In genomic region chr17:44375196-44376017, GRCh38 we compare ENCODE assay signal across 20 cellular contexts. TPM values are rescaled to one million over a fixed set of nuclear protein-coding genes. Genes with fewer than 3 reads are reported as not detected.
DNase-seq lines count a peak whose midpoint lies in the region; ATAC-seq, FAIRE-seq and TF ChIP-seq lines count a peak whose summit lies in the region.
"Had no signal": no experiment of that assay in that cellular context is flagged by ENCODE, and none has a peak within 500 bp of the region (broad histone marks: within the 10 kb centered on the region; RNA-seq: fewer than 3 reads in every experiment).

No MANE protein-coding gene starts in this region.

- WGBS in IMR-90 (ENCODE audit: extremely low coverage in 2 of 2, insufficient read length in 1 of 2), 2 experiments = 33% methylated on average over 6 of the region's 22 CpGs; no CpG with 5 or more reads in 1 of the 2 experiments
- 21% methylated on average over 19 of the region's 22 CpGs for WGBS in HepG2 (ENCODE audit: low lambda C conversion rate)

- H3K4me3 Mint-ChIP-seq in Calu3 (ENCODE audit: low read depth, unreplicated experiment) (peak overlapping the region; percentile 17), Caco-2 (ENCODE audit: unreplicated experiment) (no peak overlapping the region)
- H3K4me3 Mint-ChIP-seq: activated CD4-positive, alpha-beta T cell treated with anti-CD3 and anti-CD28 coated beads, Interleukin-2, amount 10 ng/mL, durations not matched to agents 24 days and 14 days; activated naive CD4-positive, alpha-beta T cell treated with anti-CD3 and anti-CD28 coated beads, Interleukin-2, amount 10 ng/mL, durations not matched to agents 7 days and 5 days; CD8-positive, alpha-beta T cell; memory B cell; neural crest cell had no signal

- H3K79me2 ChIP-seq in HepG2 (ENCODE audit: insufficient read depth, low read length) = no peaks in the 10 kb centered on the region

- FAIRE-seq in HepG2 (lab: Jason Lieb, UNC) = no peak
- FAIRE-seq: TTC549 had no signal

- no peak overlapping the region for H4K91ac ChIP-seq in IMR-90 (ENCODE audit: insufficient read depth, low read depth, low read length)

- H3K27me3 Mint-ChIP-seq in Calu3 (ENCODE audit: unreplicated experiment) = peaks cover 49% of the 10 kb centered on the region
- H3K27me3 Mint-ChIP-seq in Caco-2 (ENCODE audit: insufficient read depth, unreplicated experiment) = peaks cover 4% of the 10 kb centered on the region

- 0 out of 2 replicates have a peak, but pooled peaks cover 5% of the 10 kb centered on the region for H3K9me1 ChIP-seq in IMR-90 (ENCODE audit: insufficient read depth, low read length)

- no peak overlapping the region for H2BK120ac ChIP-seq in IMR-90 (ENCODE audit: low read depth, low read length)

- intact Hi-C loops in Calu3 (cut with micrococcal nuclease; ENCODE audit: unreplicated experiment) = no loop called here
- intact Hi-C loops in IMR-90 (cut with micrococcal nuclease) = no loop called here
- intact Hi-C loops in Right ventricle myocardium superior (cut with DNase I) = no loop called here
- intact Hi-C loops in HepG2 (cut with micrococcal nuclease; ENCODE audit: unreplicated experiment) = no loop called here
- intact Hi-C loops in Caco-2 (cut with micrococcal nuclease; ENCODE audit: unreplicated experiment) = no loop called here

- H2AFZ ChIP-seq in IMR-90 (replicated peaks; ENCODE audit: low read length, poor library complexity) = peak overlapping the region; percentile 4
- no peak overlapping the region for H2AFZ ChIP-seq in HepG2 (ENCODE audit: low read length)

- H3K18ac ChIP-seq in IMR-90 (ENCODE audit: low read depth, low read length) = no peak overlapping the region

- H3K27ac Mint-ChIP-seq in Calu3 (ENCODE audit: unreplicated experiment) = no peak overlapping the region
- no peak overlapping the region for H3K27ac Mint-ChIP-seq in Caco-2 (ENCODE audit: unreplicated experiment)
- H3K27ac Mint-ChIP-seq: activated CD4-positive, alpha-beta T cell treated with anti-CD3 and anti-CD28 coated beads, Interleukin-2, amount 10 ng/mL, durations not matched to agents 24 days and 14 days; activated naive CD4-positive, alpha-beta T cell treated with anti-CD3 and anti-CD28 coated beads, Interleukin-2, amount 10 ng/mL, durations not matched to agents 7 days and 5 days; CD8-positive, alpha-beta T cell; memory B cell had no signal

- H4K20me1 ChIP-seq in IMR-90 (ENCODE audit: insufficient read depth, low read length) = no peaks in the 10 kb centered on the region
- H4K20me1 ChIP-seq in HepG2 (ENCODE audit: insufficient read depth, low read length) = no peaks in the 10 kb centered on the region; the same call in 1 of the 2 replicates

- TF ChIP-seq POLR2A in IMR-90 (IDR thresholded peaks at IDR 0.05; ENCODE audit: low read depth, low read length) (no peak), HepG2 (IDR thresholded peaks at IDR 0.05; ENCODE audit: insufficient read depth in 1 of 2, low read depth in 2 of 2, low read length in 2 of 2) (no peak)

- CTCF ChIA-PET in Calu3 (lab: Charles Lee) = interaction anchor here (0.6 to 1.4 kb wide), 2 partner anchors 12 to 13 kb away, joined by 4 to 6 read pairs; partner anchors contain the start of gene FAM171A2
- CTCF ChIA-PET in IMR-90 (lab: Yijun Ruan, JAX) = interaction anchor here (0.6 to 1.5 kb wide), 4 partner anchors 9 to 71 kb away, joined by 4 to 10 read pairs (median 5); partner anchors contain the start of gene FAM171A2
- CTCF ChIA-PET in HepG2 (lab: Yijun Ruan, JAX; ENCODE audit: low intra/inter-chr PET ratio, low total read pairs) = interaction anchor here (1.3 kb wide), 1 partner anchor 9 kb away, joined by 3 read pairs; no protein-coding TSS in a partner anchor
- CTCF ChIA-PET in Caco-2 (lab: Charles Lee) = interaction anchor here (0.8 to 1.3 kb wide), 4 partner anchors 10 to 19 kb away, joined by 3 to 11 read pairs (median 7); partner anchors contain the start of gene FAM171A2

- ATAC-seq in IMR-90 (ENCODE audit: low read depth) (no peak), Right ventricle myocardium superior (ENCODE audit: poor library complexity) (peak; percentile 21), HepG2 (peak; percentile 41), GM21528 (IDR thresholded peaks at IDR 0.05; ENCODE audit: low FRiP score, unreplicated experiment) (no peak), GM18520 (IDR thresholded peaks at IDR 0.05; ENCODE audit: unreplicated experiment) (no peak), GM21526 (IDR thresholded peaks at IDR 0.05; ENCODE audit: low FRiP score, unreplicated experiment) (no peak)
- ATAC-seq: CD8-positive, alpha-beta T cell had no signal

- no peak overlapping the region for H2AK5ac ChIP-seq in IMR-90 (ENCODE audit: low read depth, low read length)

- H3K9me3 ChIP-seq in IMR-90 (ENCODE audit: control insufficient read depth, insufficient read depth, low read length) = no peaks in the 10 kb centered on the region
- no peaks in the 10 kb centered on the region for H3K9me3 ChIP-seq in HepG2 (ENCODE audit: low read length)
- H3K9me3 ChIP-seq in Caco-2 = no peaks in the 10 kb centered on the region
- H3K9me3 ChIP-seq: colonic mucosa, right lobe of liver had no signal

- no peak overlapping the region for H3K4ac ChIP-seq in IMR-90 (ENCODE audit: low read depth, low read length)

- no peak overlapping the region for H2BK15ac ChIP-seq in IMR-90 (ENCODE audit: low read depth, low read length)

- H3K14ac ChIP-seq in IMR-90 (replicated peaks; ENCODE audit: low read depth, low read length) = no peak overlapping the region

- no peaks in the 10 kb centered on the region for H3K36me3 ChIP-seq in IMR-90 (ENCODE audit: control insufficient read depth, insufficient read depth, low read length)
- no peaks in the 10 kb centered on the region for H3K36me3 ChIP-seq in HepG2 (replicated peaks in 1 of 2; ENCODE audit: control insufficient read depth in 1 of 2, insufficient read depth in 2 of 2, low read length in 2 of 2)
- H3K36me3 ChIP-seq in Caco-2 (ENCODE audit: control insufficient read depth, insufficient read depth, low read length) = no peaks in the 10 kb centered on the region
- H3K36me3 ChIP-seq: colonic mucosa, right lobe of liver had no signal

- dilution Hi-C loops in IMR-90 (cut with HindIII; ENCODE audit: low sequenced_read_pairs, unreplicated experiment) = no loop called here

- H2BK20ac ChIP-seq in IMR-90 (ENCODE audit: low read depth, low read length) = no peak overlapping the region

- H3K4me3 ChIP-seq in IMR-90 (ENCODE audit: insufficient read depth, low read depth, low read length) (no peak overlapping the region), HepG2 (replicated peaks in 1 of 3; ENCODE audit: insufficient read depth in 1 of 3, low read depth in 2 of 3, low read length in 3 of 3) (peak overlapping the region; percentile 14 to 55 (median 27); a peak in 4 of 6 replicates), Caco-2 (ENCODE audit: low read depth, low read length) (no peak overlapping the region)
- H3K4me3 ChIP-seq: colonic mucosa, right lobe of liver had no signal

- no peak overlapping the region for H4K8ac ChIP-seq in IMR-90 (ENCODE audit: low read depth in 2 of 2, low read length in 2 of 2)

- H3K23ac ChIP-seq in IMR-90 (ENCODE audit: low read depth, low read length) = no peak overlapping the region

- TF ChIP-seq RAD21 in IMR-90 (IDR thresholded peaks at IDR 0.05; ENCODE audit: low read length) = no peak
- TF ChIP-seq RAD21 in HepG2 (CRISPR knock-in tag; IDR thresholded peaks at IDR 0.05) = no peak

- H3K56ac ChIP-seq in IMR-90 (ENCODE audit: extremely low read depth, insufficient read depth, low read length) = no peak overlapping the region

- POLR2A ChIA-PET in IMR-90 (lab: Charles Lee; ENCODE audit: unreplicated experiment) (no interaction called here), HepG2 (lab: Yijun Ruan, JAX) (interaction anchor here (0.8 to 2.8 kb wide), 5 partner anchors 10 to 128 kb away, joined by 3 to 12 read pairs (median 5); partner anchors contain the start of gene GPATCH8), Caco-2 (lab: Charles Lee) (no interaction called here)

- BruUV-seq in Calu3 (replicated peaks; lab: Mats Ljungman, UMichigan) (no TSS peak), IMR-90 (replicated peaks; lab: Mats Ljungman, UMichigan) (no TSS peak), HepG2 (replicated peaks; lab: Mats Ljungman, UMichigan) (no TSS peak), Caco-2 (replicated peaks; lab: Mats Ljungman, UMichigan) (no TSS peak)

- no peak overlapping the region for H2AK9ac ChIP-seq in IMR-90 (replicated peaks; ENCODE audit: low read depth, low read length, poor library complexity)

- H2BK5ac ChIP-seq in IMR-90 (ENCODE audit: low read depth, low read length, poor library complexity, severe bottlenecking) = no peak overlapping the region

- no peak overlapping the region for H4K5ac ChIP-seq in IMR-90 (ENCODE audit: low read depth, low read length)

- H3K9ac ChIP-seq in IMR-90 (ENCODE audit: low read depth, low read length) (no peak overlapping the region), HepG2 (ENCODE audit: insufficient read depth, low read depth, low read length) (no peak overlapping the region)
- H3K9ac ChIP-seq: KMS-11 had no signal

- H3K79me1 ChIP-seq in IMR-90 (ENCODE audit: low read depth in 1 of 2, low read length in 2 of 2) = no peaks in the 10 kb centered on the region

- H3K4me1 ChIP-seq in IMR-90 (ENCODE audit: control insufficient read depth, insufficient read depth, low read length) (peaks cover 2% of the 10 kb centered on the region; the same call in 1 of the 2 replicates), HepG2 (ENCODE audit: insufficient read depth, low read length) (peaks cover 58% of the 10 kb centered on the region), Caco-2 (no peaks in the 10 kb centered on the region)
- H3K4me1 ChIP-seq: colonic mucosa, right lobe of liver had no signal

- in situ Hi-C loops in IMR-90 (cut with MboI; ENCODE audit: low sequenced_read_pairs) = no loop called here
- in situ Hi-C loops in HepG2 (cut with HindIII; ENCODE audit: extremely low pct_ligation_motif_present, low pct_unique_long_range_greater_than_20kb) = no loop called here

- DNase-seq in Calu3 = no peak
- DNase-seq in IMR-90 = no peak
- DNase-seq in Right ventricle myocardium superior = no peak
- no peak for DNase-seq in HepG2 (ENCODE audit: low spot score)
- no peak for DNase-seq in Caco-2
- DNase-seq: CD8-positive, alpha-beta T cell; NCI-H1048; NCI-H2107 had no signal

- H3K4me1 Mint-ChIP-seq in Calu3 (ENCODE audit: low read depth, unreplicated experiment) = no peaks in the 10 kb centered on the region
- no peaks in the 10 kb centered on the region for H3K4me1 Mint-ChIP-seq in Caco-2 (ENCODE audit: low read depth, unreplicated experiment)
- H3K4me1 Mint-ChIP-seq: activated CD4-positive, alpha-beta T cell treated with anti-CD3 and anti-CD28 coated beads, Interleukin-2, amount 10 ng/mL, durations not matched to agents 24 days and 14 days; activated naive CD4-positive, alpha-beta T cell treated with anti-CD3 and anti-CD28 coated beads, Interleukin-2, amount 10 ng/mL, durations not matched to agents 7 days and 5 days; neural crest cell had no signal

- TF ChIP-seq EP300 in HepG2 (IDR thresholded peaks at IDR 0.05; ENCODE audit: low read depth in 2 of 2, low read length in 2 of 2) (no peak), HepG2 (CRISPR knock-in tag; IDR thresholded peaks at IDR 0.05; ENCODE audit: borderline replicate concordance) (no peak)

- H3K9me3 Mint-ChIP-seq in Calu3 (ENCODE audit: low read depth, unreplicated experiment) (no peaks in the 10 kb centered on the region), Caco-2 (ENCODE audit: unreplicated experiment) (no peaks in the 10 kb centered on the region)
- H3K9me3 Mint-ChIP-seq: activated CD4-positive, alpha-beta T cell treated with anti-CD3 and anti-CD28 coated beads, Interleukin-2, amount 10 ng/mL, durations not matched to agents 24 days and 14 days; activated naive CD4-positive, alpha-beta T cell treated with anti-CD3 and anti-CD28 coated beads, Interleukin-2, amount 10 ng/mL, durations not matched to agents 7 days and 5 days; CD8-positive, alpha-beta T cell; memory B cell; neural crest cell had no signal

- no peak for TF ChIP-seq CTCF in Calu3 (IDR thresholded peaks at IDR 0.05; ENCODE audit: unreplicated experiment)
- no peak for TF ChIP-seq CTCF in IMR-90 (conservative IDR thresholded peaks at IDR 0.05; ENCODE audit: low read depth, low read length)
- no peak for TF ChIP-seq CTCF in HepG2 (CRISPR knock-in tag; IDR thresholded peaks at IDR 0.05)
- no peak for TF ChIP-seq CTCF in Caco-2 (IDR thresholded peaks at IDR 0.05; ENCODE audit: insufficient read depth in 1 of 2, low read depth in 1 of 2, low read length in 1 of 2, severe bottlenecking in 1 of 2, unreplicated experiment in 1 of 2)

- no peak overlapping the region for H3K4me2 ChIP-seq in IMR-90 (ENCODE audit: low read depth, low read length)
- H3K4me2 ChIP-seq in HepG2 (ENCODE audit: low read depth, low read length) = peak overlapping the region; percentile 77
- H3K4me2 ChIP-seq: KMS-11 had no signal

- H3K36me3 Mint-ChIP-seq in Calu3 (ENCODE audit: insufficient read depth, unreplicated experiment) (no peaks in the 10 kb centered on the region), Caco-2 (ENCODE audit: insufficient read depth, unreplicated experiment) (no peaks in the 10 kb centered on the region)
- H3K36me3 Mint-ChIP-seq: activated naive CD4-positive, alpha-beta T cell treated with anti-CD3 and anti-CD28 coated beads, Interleukin-2, amount 10 ng/mL, durations not matched to agents 7 days and 5 days; CD8-positive, alpha-beta T cell; memory B cell had no signal

- H3K27me3 ChIP-seq in IMR-90 (ENCODE audit: control insufficient read depth, insufficient read depth, low read length) (peaks cover 20% of the 10 kb centered on the region; the same call in 1 of the 2 replicates), HepG2 (ENCODE audit: control insufficient read depth in 1 of 2, insufficient read depth in 2 of 2, low read length in 2 of 2) (peaks cover 5 to 21% of the 10 kb centered on the region in 2 experiments; a peak in 4 of 5 replicates), Caco-2 (replicated peaks; ENCODE audit: control insufficient read depth, insufficient read depth, low read length) (no peaks in the 10 kb centered on the region)
- H3K27me3 ChIP-seq: colonic mucosa, right lobe of liver had no signal

- H3K27ac ChIP-seq in IMR-90 (ENCODE audit: insufficient read depth, low read length) (no peak overlapping the region), HepG2 (ENCODE audit: extremely low read length, insufficient read depth, low read length) (no peak overlapping the region)
- H3K27ac ChIP-seq: colonic mucosa, KMS-11, right lobe of liver had no signal

RNA-seq across cellular contexts. Expression of gene FAM171A2, which starts 11.8 kb away (rescaled TPM):
- total RNA-seq in Calu3 (2022) (0.95 and 2.0 TPM in 2 replicates), IMR-90 (2012; rRNA removed) (3.1 and 3.2 TPM in 2 replicates), Right ventricle myocardium superior (0.62 TPM), HepG2 (2016; rRNA removed; fragmentation: Illumina TruSeq; extraction: Trizol) (1.0 and 1.8 TPM in 2 replicates), Caco-2 (2022) (3.0 and 3.6 TPM in 2 replicates)
- polyA plus RNA-seq in IMR-90 (2012; rRNA removed) (5.9 and 8.1 TPM in 2 replicates), HepG2 (2011; rRNA removed) (3.6 and 5.8 TPM in 2 replicates)
- polyA plus RNA-seq in IMR-90 (2012; cell fraction: cytosol; rRNA removed) = 3.5 and 12.3 TPM in 2 replicates
- polyA plus RNA-seq in IMR-90 (2012; cell fraction: nucleus; rRNA removed; ENCODE audit: low replicate concordance) = 3.7 and 9.3 TPM in 2 replicates
- 0.44 and 1.2 TPM in 2 replicates for total RNA-seq in HepG2 (2016; cell fraction: cytosol; rRNA removed; fragmentation: Illumina TruSeq; extraction: Trizol; ENCODE audit: low read depth)
- total RNA-seq in HepG2 (2016; cell fraction: insoluble cytoplasmic fraction; rRNA removed; fragmentation: Illumina TruSeq; extraction: Trizol) = 0.97 and 2.0 TPM in 2 replicates
- total RNA-seq in HepG2 (2016; cell fraction: membrane; rRNA removed; fragmentation: Illumina TruSeq; extraction: Trizol) = 1.4 and 2.0 TPM in 2 replicates
- total RNA-seq in HepG2 (2016; cell fraction: nucleus; rRNA removed; fragmentation: Illumina TruSeq; extraction: Trizol) = 1.8 and 2.4 TPM in 2 replicates
- 3.3 and 4.9 TPM in 2 replicates for polyA plus RNA-seq in HepG2 (2011; cell fraction: cytosol; rRNA removed)
- polyA plus RNA-seq in HepG2 (2011; cell fraction: nucleus; rRNA removed) = 5.7 and 6.2 TPM in 2 replicates
- 3.9 and 7.7 TPM in 2 replicates for polyA plus RNA-seq in HepG2 (2012)
- polyA plus RNA-seq in HepG2 (2016; cell fraction: cytosol; fragmentation: Illumina TruSeq; extraction: Trizol; ENCODE audit: low read depth) = 0.99 and 1.1 TPM in 2 replicates
- polyA plus RNA-seq in HepG2 (2016; cell fraction: insoluble cytoplasmic fraction; fragmentation: Illumina TruSeq; extraction: Trizol; ENCODE audit: low read depth) = 0.66 and 0.71 TPM in 2 replicates
- 0.84 and 1.1 TPM in 2 replicates for polyA plus RNA-seq in HepG2 (2016; cell fraction: membrane; fragmentation: Illumina TruSeq; extraction: Trizol; ENCODE audit: low read depth)
- 3.3 and 3.5 TPM in 2 replicates for polyA plus RNA-seq in HepG2 (2016; cell fraction: nucleus; fragmentation: Illumina TruSeq; extraction: Trizol; ENCODE audit: insufficient read depth, low read depth)
- polyA minus RNA-seq in HepG2 (2011; rRNA and poly(A)+ RNA removed; ENCODE audit: low replicate concordance) = 1.3 and 9.8 TPM in 2 replicates
- 3.0 and 3.8 TPM in 2 replicates for polyA minus RNA-seq in HepG2 (2011; cell fraction: cytosol; rRNA and poly(A)+ RNA removed)
- polyA minus RNA-seq in HepG2 (2011; cell fraction: nucleus; rRNA and poly(A)+ RNA removed) = 1.3 and 2.7 TPM in 2 replicates

RNA-seq across cellular contexts. Expression of gene ITGA2B, which starts 14.0 kb away (rescaled TPM):
- total RNA-seq in Calu3 (2022) (1.2 and 1.6 TPM in 2 replicates), IMR-90 (2012; rRNA removed) (under 0.01 TPM in 2 replicates), Right ventricle myocardium superior (0.62 TPM), HepG2 (2016; rRNA removed; fragmentation: Illumina TruSeq; extraction: Trizol) (0.38 and 0.41 TPM in 2 replicates), Caco-2 (2022) (5.9 and 6.9 TPM in 2 replicates)
- polyA plus RNA-seq in IMR-90 (2012; rRNA removed) (0.22 and 0.26 TPM in 2 replicates), HepG2 (2011; rRNA removed) (1.1 and 1.9 TPM in 2 replicates)
- 0.04 and 0.21 TPM in 2 replicates for polyA plus RNA-seq in IMR-90 (2012; cell fraction: cytosol; rRNA removed)
- polyA plus RNA-seq in IMR-90 (2012; cell fraction: nucleus; rRNA removed; ENCODE audit: low replicate concordance) = 2.4 and 2.8 TPM in 2 replicates
- 0.30 TPM in 1 of 2 replicates, not detected in the other for total RNA-seq in HepG2 (2016; cell fraction: cytosol; rRNA removed; fragmentation: Illumina TruSeq; extraction: Trizol; ENCODE audit: low read depth)
- 0.22 and 0.37 TPM in 2 replicates for total RNA-seq in HepG2 (2016; cell fraction: insoluble cytoplasmic fraction; rRNA removed; fragmentation: Illumina TruSeq; extraction: Trizol)
- total RNA-seq in HepG2 (2016; cell fraction: membrane; rRNA removed; fragmentation: Illumina TruSeq; extraction: Trizol) = 0.19 and 0.83 TPM in 2 replicates
- total RNA-seq in HepG2 (2016; cell fraction: nucleus; rRNA removed; fragmentation: Illumina TruSeq; extraction: Trizol) = 0.37 and 0.44 TPM in 2 replicates
- polyA plus RNA-seq in HepG2 (2011; cell fraction: cytosol; rRNA removed) = 0.42 and 0.63 TPM in 2 replicates
- 11.3 and 12.6 TPM in 2 replicates for polyA plus RNA-seq in HepG2 (2011; cell fraction: nucleus; rRNA removed)
- polyA plus RNA-seq in HepG2 (2012) = 2.4 and 4.7 TPM in 2 replicates
- polyA plus RNA-seq in HepG2 (2016; cell fraction: cytosol; fragmentation: Illumina TruSeq; extraction: Trizol; ENCODE audit: low read depth) = 0.27 TPM in 1 of 2 replicates, not detected in the other
- polyA plus RNA-seq in HepG2 (2016; cell fraction: insoluble cytoplasmic fraction; fragmentation: Illumina TruSeq; extraction: Trizol; ENCODE audit: low read depth) = 0.25 TPM in 1 of 2 replicates, not detected in the other
- polyA plus RNA-seq in HepG2 (2016; cell fraction: membrane; fragmentation: Illumina TruSeq; extraction: Trizol; ENCODE audit: low read depth) = 0.40 TPM in 1 of 2 replicates, not detected in the other
- polyA plus RNA-seq in HepG2 (2016; cell fraction: nucleus; fragmentation: Illumina TruSeq; extraction: Trizol; ENCODE audit: insufficient read depth, low read depth) = 0.60 and 1.3 TPM in 2 replicates
- polyA minus RNA-seq in HepG2 (2011; rRNA and poly(A)+ RNA removed; ENCODE audit: low replicate concordance) = 0.74 and 1.3 TPM in 2 replicates
- 0.26 and 0.69 TPM in 2 replicates for polyA minus RNA-seq in HepG2 (2011; cell fraction: cytosol; rRNA and poly(A)+ RNA removed)
- 1.9 and 2.4 TPM in 2 replicates for polyA minus RNA-seq in HepG2 (2011; cell fraction: nucleus; rRNA and poly(A)+ RNA removed)
- total RNA-seq: SK-MEL-5 had no signal

RNA-seq across cellular contexts. Expression of gene GRN, which starts 30.3 kb away (rescaled TPM):
- total RNA-seq in Calu3 (2022) (376 and 480 TPM in 2 replicates), IMR-90 (2012; rRNA removed) (38.9 and 39.2 TPM in 2 replicates), Right ventricle myocardium superior (135 TPM), HepG2 (2016; rRNA removed; fragmentation: Illumina TruSeq; extraction: Trizol) (41.2 and 86.6 TPM in 2 replicates), Caco-2 (2022) (167 and 176 TPM in 2 replicates)
- polyA plus RNA-seq in IMR-90 (2012; rRNA removed) (494 and 588 TPM in 2 replicates), HepG2 (2011; rRNA removed) (143 and 195 TPM in 2 replicates)
- polyA plus RNA-seq in IMR-90 (2012; cell fraction: cytosol; rRNA removed) = 401 and 565 TPM in 2 replicates
- polyA plus RNA-seq in IMR-90 (2012; cell fraction: nucleus; rRNA removed; ENCODE audit: low replicate concordance) = 146 and 360 TPM in 2 replicates
- total RNA-seq in HepG2 (2016; cell fraction: cytosol; rRNA removed; fragmentation: Illumina TruSeq; extraction: Trizol; ENCODE audit: low read depth) = 14.7 and 16.4 TPM in 2 replicates
- 36.4 and 95.6 TPM in 2 replicates for total RNA-seq in HepG2 (2016; cell fraction: insoluble cytoplasmic fraction; rRNA removed; fragmentation: Illumina TruSeq; extraction: Trizol)
- 24.9 and 32.7 TPM in 2 replicates for total RNA-seq in HepG2 (2016; cell fraction: membrane; rRNA removed; fragmentation: Illumina TruSeq; extraction: Trizol)
- total RNA-seq in HepG2 (2016; cell fraction: nucleus; rRNA removed; fragmentation: Illumina TruSeq; extraction: Trizol) = 81.7 and 101 TPM in 2 replicates
- polyA plus RNA-seq in HepG2 (2011; cell fraction: cytosol; rRNA removed) = 82.9 and 130 TPM in 2 replicates
- polyA plus RNA-seq in HepG2 (2011; cell fraction: nucleus; rRNA removed) = 653 and 705 TPM in 2 replicates
- 166 and 219 TPM in 2 replicates for polyA plus RNA-seq in HepG2 (2012)
- polyA plus RNA-seq in HepG2 (2016; cell fraction: cytosol; fragmentation: Illumina TruSeq; extraction: Trizol; ENCODE audit: low read depth) = 23.3 and 23.7 TPM in 2 replicates
- polyA plus RNA-seq in HepG2 (2016; cell fraction: insoluble cytoplasmic fraction; fragmentation: Illumina TruSeq; extraction: Trizol; ENCODE audit: low read depth) = 50.3 and 62.4 TPM in 2 replicates
- 32.0 and 32.7 TPM in 2 replicates for polyA plus RNA-seq in HepG2 (2016; cell fraction: membrane; fragmentation: Illumina TruSeq; extraction: Trizol; ENCODE audit: low read depth)
- 211 and 219 TPM in 2 replicates for polyA plus RNA-seq in HepG2 (2016; cell fraction: nucleus; fragmentation: Illumina TruSeq; extraction: Trizol; ENCODE audit: insufficient read depth, low read depth)
- 65.4 and 170 TPM in 2 replicates for polyA minus RNA-seq in HepG2 (2011; rRNA and poly(A)+ RNA removed; ENCODE audit: low replicate concordance)
- polyA minus RNA-seq in HepG2 (2011; cell fraction: cytosol; rRNA and poly(A)+ RNA removed) = 146 and 172 TPM in 2 replicates
- 48.2 and 74.1 TPM in 2 replicates for polyA minus RNA-seq in HepG2 (2011; cell fraction: nucleus; rRNA and poly(A)+ RNA removed)

RNA-seq across cellular contexts. Expression of gene SLC25A39, which starts 50.8 kb away (rescaled TPM):
- total RNA-seq in Calu3 (2022) (271 and 297 TPM in 2 replicates), IMR-90 (2012; rRNA removed) (49.1 and 49.2 TPM in 2 replicates), Right ventricle myocardium superior (45.0 TPM), HepG2 (2016; rRNA removed; fragmentation: Illumina TruSeq; extraction: Trizol) (119 and 151 TPM in 2 replicates), Caco-2 (2022) (155 and 172 TPM in 2 replicates)
- polyA plus RNA-seq in IMR-90 (2012; rRNA removed) (99.7 and 119 TPM in 2 replicates), HepG2 (2011; rRNA removed) (144 and 164 TPM in 2 replicates)
- 126 and 127 TPM in 2 replicates for polyA plus RNA-seq in IMR-90 (2012; cell fraction: cytosol; rRNA removed)
- polyA plus RNA-seq in IMR-90 (2012; cell fraction: nucleus; rRNA removed; ENCODE audit: low replicate concordance) = 142 and 367 TPM in 2 replicates
- 410 and 476 TPM in 2 replicates for total RNA-seq in HepG2 (2016; cell fraction: cytosol; rRNA removed; fragmentation: Illumina TruSeq; extraction: Trizol; ENCODE audit: low read depth)
- 99.0 and 156 TPM in 2 replicates for total RNA-seq in HepG2 (2016; cell fraction: insoluble cytoplasmic fraction; rRNA removed; fragmentation: Illumina TruSeq; extraction: Trizol)
- 478 and 550 TPM in 2 replicates for total RNA-seq in HepG2 (2016; cell fraction: membrane; rRNA removed; fragmentation: Illumina TruSeq; extraction: Trizol)
- 88.4 and 102 TPM in 2 replicates for total RNA-seq in HepG2 (2016; cell fraction: nucleus; rRNA removed; fragmentation: Illumina TruSeq; extraction: Trizol)
- polyA plus RNA-seq in HepG2 (2011; cell fraction: cytosol; rRNA removed) = 120 and 173 TPM in 2 replicates
- polyA plus RNA-seq in HepG2 (2011; cell fraction: nucleus; rRNA removed) = 432 and 489 TPM in 2 replicates
- 90.6 and 129 TPM in 2 replicates for polyA plus RNA-seq in HepG2 (2012)
- polyA plus RNA-seq in HepG2 (2016; cell fraction: cytosol; fragmentation: Illumina TruSeq; extraction: Trizol; ENCODE audit: low read depth) = 809 and 889 TPM in 2 replicates
- 161 and 204 TPM in 2 replicates for polyA plus RNA-seq in HepG2 (2016; cell fraction: insoluble cytoplasmic fraction; fragmentation: Illumina TruSeq; extraction: Trizol; ENCODE audit: low read depth)
- 764 and 806 TPM in 2 replicates for polyA plus RNA-seq in HepG2 (2016; cell fraction: membrane; fragmentation: Illumina TruSeq; extraction: Trizol; ENCODE audit: low read depth)
- 299 and 303 TPM in 2 replicates for polyA plus RNA-seq in HepG2 (2016; cell fraction: nucleus; fragmentation: Illumina TruSeq; extraction: Trizol; ENCODE audit: insufficient read depth, low read depth)
- polyA minus RNA-seq in HepG2 (2011; rRNA and poly(A)+ RNA removed; ENCODE audit: low replicate concordance) = 136 and 157 TPM in 2 replicates
- polyA minus RNA-seq in HepG2 (2011; cell fraction: cytosol; rRNA and poly(A)+ RNA removed) = 35.4 and 57.5 TPM in 2 replicates
- 45.3 and 47.1 TPM in 2 replicates for polyA minus RNA-seq in HepG2 (2011; cell fraction: nucleus; rRNA and poly(A)+ RNA removed)

Comparison
In these comparisons a context has a peak if more than half of its experiments do, and no peak if none do; other contexts are left out.
1. ATAC-seq: peak in Right ventricle myocardium superior (single experiment) and HepG2 (single experiment); none in IMR-90 (single experiment), GM21528 (single experiment), GM18520 (single experiment) and GM21526 (single experiment).
2. H3K4me3 ChIP-seq: peak in HepG2 (3 of 3); none in IMR-90 (single experiment) and Caco-2 (single experiment).